2 cellular contexts compared by ENCODE assay signal in the genomic region with DNA sequence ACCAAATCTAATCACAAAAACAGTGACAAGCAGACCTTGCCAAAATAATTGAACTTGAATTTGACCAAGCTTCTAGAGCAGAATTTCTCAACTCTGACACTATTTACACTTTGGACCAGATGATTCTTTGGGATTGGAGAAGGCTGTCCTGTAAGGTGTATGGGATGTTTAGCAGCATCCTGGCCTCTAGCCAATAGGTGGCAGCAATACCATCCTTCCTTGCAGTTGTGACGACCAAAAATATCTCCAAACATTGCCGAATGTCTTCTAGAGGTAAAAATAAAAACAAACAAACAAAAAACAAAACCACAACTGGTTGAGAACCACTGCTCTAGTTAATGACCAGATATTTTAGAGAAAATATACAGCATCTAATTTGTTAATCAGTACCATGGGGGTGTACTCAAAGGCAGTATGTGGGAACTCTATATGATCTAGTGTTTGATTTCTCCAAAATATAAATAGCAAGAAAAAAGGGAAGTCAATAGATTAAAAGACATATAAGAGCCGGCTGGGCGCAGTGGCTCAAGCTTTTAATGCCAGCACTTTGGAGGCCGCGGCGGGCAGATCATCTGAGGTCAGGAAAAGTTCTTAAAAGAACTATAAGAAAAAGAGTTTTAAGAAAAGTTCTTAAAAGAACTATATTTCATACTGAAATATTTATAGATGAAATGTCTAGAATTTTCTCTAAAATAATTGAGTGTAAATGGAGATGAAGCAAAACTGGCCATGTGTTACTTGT.
A peak's percentile ranks its signal among the peaks of the same experiment; 100 is the strongest.
TF ChIP-seq lines count a peak whose summit lies in the region.

No MANE protein-coding gene starts in this region.

TF ChIP-seq in HepG2, 621 proteins besides CTCF, POLR2A, EP300 and RAD21:
- TF ChIP-seq, protein P1, sequence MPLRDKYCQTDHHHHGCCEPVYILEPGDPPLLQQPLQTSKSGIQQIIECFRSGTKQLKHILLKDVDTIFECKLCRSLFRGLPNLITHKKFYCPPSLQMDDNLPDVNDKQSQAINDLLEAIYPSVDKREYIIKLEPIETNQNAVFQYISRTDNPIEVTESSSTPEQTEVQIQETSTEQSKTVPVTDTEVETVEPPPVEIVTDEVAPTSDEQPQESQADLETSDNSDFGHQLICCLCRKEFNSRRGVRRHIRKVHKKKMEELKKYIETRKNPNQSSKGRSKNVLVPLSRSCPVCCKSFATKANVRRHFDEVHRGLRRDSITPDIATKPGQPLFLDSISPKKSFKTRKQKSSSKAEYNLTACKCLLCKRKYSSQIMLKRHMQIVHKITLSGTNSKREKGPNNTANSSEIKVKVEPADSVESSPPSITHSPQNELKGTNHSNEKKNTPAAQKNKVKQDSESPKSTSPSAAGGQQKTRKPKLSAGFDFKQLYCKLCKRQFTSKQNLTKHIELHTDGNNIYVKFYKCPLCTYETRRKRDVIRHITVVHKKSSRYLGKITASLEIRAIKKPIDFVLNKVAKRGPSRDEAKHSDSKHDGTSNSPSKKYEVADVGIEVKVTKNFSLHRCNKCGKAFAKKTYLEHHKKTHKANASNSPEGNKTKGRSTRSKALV (CRISPR knock-in tag; IDR thresholded peaks at IDR 0.05), result no peak
- TF ChIP-seq STAG1 (CRISPR knock-in tag; IDR thresholded peaks at IDR 0.05), result peak; percentile 39
TF ChIP-seq in HepG2: peak in this region for 1.

TF ChIP-seq in HCT116, 20 proteins besides CTCF, POLR2A, EP300 and RAD21:
- TF ChIP-seq, protein P2, sequence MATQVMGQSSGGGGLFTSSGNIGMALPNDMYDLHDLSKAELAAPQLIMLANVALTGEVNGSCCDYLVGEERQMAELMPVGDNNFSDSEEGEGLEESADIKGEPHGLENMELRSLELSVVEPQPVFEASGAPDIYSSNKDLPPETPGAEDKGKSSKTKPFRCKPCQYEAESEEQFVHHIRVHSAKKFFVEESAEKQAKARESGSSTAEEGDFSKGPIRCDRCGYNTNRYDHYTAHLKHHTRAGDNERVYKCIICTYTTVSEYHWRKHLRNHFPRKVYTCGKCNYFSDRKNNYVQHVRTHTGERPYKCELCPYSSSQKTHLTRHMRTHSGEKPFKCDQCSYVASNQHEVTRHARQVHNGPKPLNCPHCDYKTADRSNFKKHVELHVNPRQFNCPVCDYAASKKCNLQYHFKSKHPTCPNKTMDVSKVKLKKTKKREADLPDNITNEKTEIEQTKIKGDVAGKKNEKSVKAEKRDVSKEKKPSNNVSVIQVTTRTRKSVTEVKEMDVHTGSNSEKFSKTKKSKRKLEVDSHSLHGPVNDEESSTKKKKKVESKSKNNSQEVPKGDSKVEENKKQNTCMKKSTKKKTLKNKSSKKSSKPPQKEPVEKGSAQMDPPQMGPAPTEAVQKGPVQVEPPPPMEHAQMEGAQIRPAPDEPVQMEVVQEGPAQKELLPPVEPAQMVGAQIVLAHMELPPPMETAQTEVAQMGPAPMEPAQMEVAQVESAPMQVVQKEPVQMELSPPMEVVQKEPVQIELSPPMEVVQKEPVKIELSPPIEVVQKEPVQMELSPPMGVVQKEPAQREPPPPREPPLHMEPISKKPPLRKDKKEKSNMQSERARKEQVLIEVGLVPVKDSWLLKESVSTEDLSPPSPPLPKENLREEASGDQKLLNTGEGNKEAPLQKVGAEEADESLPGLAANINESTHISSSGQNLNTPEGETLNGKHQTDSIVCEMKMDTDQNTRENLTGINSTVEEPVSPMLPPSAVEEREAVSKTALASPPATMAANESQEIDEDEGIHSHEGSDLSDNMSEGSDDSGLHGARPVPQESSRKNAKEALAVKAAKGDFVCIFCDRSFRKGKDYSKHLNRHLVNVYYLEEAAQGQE (IDR thresholded peaks at IDR 0.05; ENCODE audit: low read depth), result no peak
- TF ChIP-seq JUND (IDR thresholded peaks at IDR 0.05) (no peak), EZH2 (IDR thresholded peaks at IDR 0.05) (no peak), ZNF274 (IDR thresholded peaks at IDR 0.05; ENCODE audit: low read depth, low read length) (no peak)
